ENCODE assay signal across 8 cellular contexts in genomic region chr13:112066624-112067004, GRCh38. TPM values are rescaled to one million over a fixed set of nuclear protein-coding genes. Genes with fewer than 3 reads are reported as not detected.
DNase-seq lines count a peak whose midpoint lies in the region; ATAC-seq lines count a peak whose summit lies in the region.

No MANE protein-coding gene starts in this region.

- no peak overlapping the region for H3K4me3 Mint-ChIP-seq in stimulated activated memory B cell treated with anti-CD40 and anti-IgM and Interleukin-4, amounts not matched to agents 10 μg/mL and 1 μg/mL and 100 μg/mL, for 72 hours

- H3K27ac Mint-ChIP-seq in stimulated activated memory B cell treated with anti-CD40 and anti-IgM and Interleukin-4, amounts not matched to agents 10 μg/mL and 1 μg/mL and 100 μg/mL, for 72 hours, result no peak overlapping the region

- peaks cover 69% of the 10 kb centered on the region for H3K27me3 Mint-ChIP-seq in stimulated activated memory B cell treated with anti-CD40 and anti-IgM and Interleukin-4, amounts not matched to agents 10 μg/mL and 1 μg/mL and 100 μg/mL, for 72 hours

- no peaks in the 10 kb centered on the region for H3K36me3 ChIP-seq in ES-I3 (ENCODE audit: insufficient read depth, low read length)

- ATAC-seq in stimulated activated memory B cell treated with anti-CD40 and anti-IgM and Interleukin-4, amounts not matched to agents 10 μg/mL and 1 μg/mL and 100 μg/mL, for 72 hours, result peak; percentile 31
- ATAC-seq in HG03139 (IDR thresholded peaks at IDR 0.05; ENCODE audit: unreplicated experiment) (no peak), GM19467 (IDR thresholded peaks at IDR 0.05; ENCODE audit: unreplicated experiment) (no peak), GM21423 (IDR thresholded peaks at IDR 0.05; ENCODE audit: unreplicated experiment) (no peak)

- H3K4me1 Mint-ChIP-seq in stimulated activated memory B cell treated with anti-CD40 and anti-IgM and Interleukin-4, amounts not matched to agents 10 μg/mL and 1 μg/mL and 100 μg/mL, for 72 hours, result no peaks in the 10 kb centered on the region

- no peaks in the 10 kb centered on the region for H3K36me3 Mint-ChIP-seq in stimulated activated memory B cell treated with anti-CD40 and anti-IgM and Interleukin-4, amounts not matched to agents 10 μg/mL and 1 μg/mL and 100 μg/mL, for 72 hours

- no peaks in the 10 kb centered on the region for H3K9me3 ChIP-seq in ES-I3 (ENCODE audit: control insufficient read depth, insufficient read depth, low read length)

- H3K9ac ChIP-seq in ES-I3 (ENCODE audit: low read depth, low read length), result peak overlapping the region; percentile 32; the same call in 1 of the 2 replicates

- DNase-seq in T-helper 9 cell (peak; percentile 23), dermis microvascular lymphatic vessel endothelial cell (ENCODE audit: low read depth in 2 of 2) (peak; percentile 7 to 44), myocyte (ENCODE audit: low read depth) (peak; percentile 18)

- H3K9me3 Mint-ChIP-seq in stimulated activated memory B cell treated with anti-CD40 and anti-IgM and Interleukin-4, amounts not matched to agents 10 μg/mL and 1 μg/mL and 100 μg/mL, for 72 hours, result peaks cover 3% of the 10 kb centered on the region

- H3K4me1 ChIP-seq in ES-I3 (ENCODE audit: insufficient read depth, low read length), result peaks cover 10% of the 10 kb centered on the region; the same call in 1 of the 2 replicates

RNA-seq across cellular contexts. Expression of gene SOX1, which starts 0.3 kb away (rescaled TPM):
- total RNA-seq in dermis microvascular lymphatic vessel endothelial cell, result not detected in 2 replicates
- total RNA-seq in myocyte, result not detected in 2 replicates
- not detected for polyA plus RNA-seq in myocyte (2012)
